In genomic region chr9:6877671-6878161, GRCh38 we compare ENCODE assay signal across 16 cellular contexts.
DNase-seq lines count a peak whose midpoint lies in the region; ATAC-seq and TF ChIP-seq lines count a peak whose summit lies in the region.
"Had no signal": no experiment of that assay in that cellular context is flagged by ENCODE, and none has a peak within 500 bp of the region (broad histone marks: within the 10 kb centered on the region; RNA-seq: fewer than 3 reads in every experiment).

No MANE protein-coding gene starts in this region.

- peak; percentile 50 for DNase-seq in AG08396 (ENCODE audit: low spot score)
- DNase-seq in HAP-1 (ENCODE audit: low spot score in 2 of 2) = peak; percentile 63 to 64
- DNase-seq in astrocyte of the hippocampus (ENCODE audit: low read depth, low spot score) = peak; percentile 41
- DNase-seq in kidney epithelial cell (ENCODE audit: low read depth) = peak; percentile 67
- no peak for DNase-seq in activated CD4-positive, alpha-beta T cell treated with anti-CD3 and anti-CD28 coated beads for 36 hours
- DNase-seq in mucosa of descending colon = no peak
- DNase-seq: activated CD4-positive, CD25-positive, alpha-beta regulatory T cell treated with anti-CD3 and anti-CD28 coated beads, Interleukin-2, amount 50 U/mL, for 72 hours; activated T-cell treated with anti-CD3 and anti-CD28 coated beads, Interleukin-2, amount 50 U/mL, for 1 hour; C1 segment of cervical spinal cord; KBM-7; NCI-H1417; NCI-H510A; psoas muscle; tibial artery had no signal

- H3K4me3 ChIP-seq in HAP-1 (no peak overlapping the region), kidney epithelial cell (ENCODE audit: low read depth, low read length) (no peak overlapping the region), mucosa of descending colon (no peak overlapping the region)
- H3K4me3 ChIP-seq: psoas muscle, tibial artery had no signal

- H3K9me3 Mint-ChIP-seq in activated CD4-positive, alpha-beta T cell treated with anti-CD3 and anti-CD28 coated beads for 36 hours (ENCODE audit: low read depth) = peaks cover 3% of the 10 kb centered on the region

- H3K36me3 Mint-ChIP-seq in activated CD4-positive, alpha-beta T cell treated with anti-CD3 and anti-CD28 coated beads for 36 hours (ENCODE audit: low read depth) = peaks cover 22% of the 10 kb centered on the region

- no peak for ATAC-seq in activated CD4-positive, alpha-beta T cell treated with anti-CD3 and anti-CD28 coated beads for 36 hours
- ATAC-seq in HG02610 (IDR thresholded peaks at IDR 0.05; ENCODE audit: unreplicated experiment) (no peak), GM19351 (IDR thresholded peaks at IDR 0.05; ENCODE audit: unreplicated experiment) (no peak), mucosa of descending colon (no peak)

- no peaks in the 10 kb centered on the region for H3K9me3 ChIP-seq in HAP-1
- H3K9me3 ChIP-seq in mucosa of descending colon = no peaks in the 10 kb centered on the region
- H3K9me3 ChIP-seq: psoas muscle, tibial artery had no signal

- H3K4me1 ChIP-seq in HAP-1 = peaks cover 9% of the 10 kb centered on the region
- H3K4me1 ChIP-seq in mucosa of descending colon (ENCODE audit: low read depth) = no peaks in the 10 kb centered on the region
- H3K4me1 ChIP-seq: psoas muscle, tibial artery had no signal

- H3K27ac Mint-ChIP-seq in activated CD4-positive, alpha-beta T cell treated with anti-CD3 and anti-CD28 coated beads for 36 hours = no peak overlapping the region

- H3K27me3 Mint-ChIP-seq in activated CD4-positive, alpha-beta T cell treated with anti-CD3 and anti-CD28 coated beads for 36 hours = no peaks in the 10 kb centered on the region

- H3K4me1 Mint-ChIP-seq in activated CD4-positive, alpha-beta T cell treated with anti-CD3 and anti-CD28 coated beads for 36 hours = peaks cover 35% of the 10 kb centered on the region

- H3K36me3 ChIP-seq in HAP-1 (replicated peaks) (no peaks in the 10 kb centered on the region), kidney epithelial cell (ENCODE audit: control insufficient read depth, insufficient read depth, low read length) (no peaks in the 10 kb centered on the region), mucosa of descending colon (ENCODE audit: low read depth) (no peaks in the 10 kb centered on the region)
- H3K36me3 ChIP-seq: tibial artery had no signal

- POLR2A ChIA-PET in activated CD4-positive, alpha-beta T cell treated with anti-CD3 and anti-CD28 coated beads for 36 hours (lab: Charles Lee) = no interaction called here

- CTCF ChIA-PET in activated CD4-positive, alpha-beta T cell treated with anti-CD3 and anti-CD28 coated beads for 36 hours (lab: Charles Lee) = interaction anchor here (1.0 kb wide), 1 partner anchor 49 kb away, joined by 3 read pairs; no protein-coding TSS in a partner anchor

- in situ Hi-C loops in HAP-1 (cut with MboI; ENCODE audit: low sequenced_read_pairs) = no loop called here

- H3K4me3 Mint-ChIP-seq in activated CD4-positive, alpha-beta T cell treated with anti-CD3 and anti-CD28 coated beads for 36 hours = no peak overlapping the region

- no peak for TF ChIP-seq CTCF in kidney epithelial cell (IDR thresholded peaks at IDR 0.05; ENCODE audit: insufficient read depth, low read length, poor library complexity, severe bottlenecking)
- TF ChIP-seq CTCF in mucosa of descending colon (IDR thresholded peaks at IDR 0.05) = no peak

- intact Hi-C loops in activated CD4-positive, alpha-beta T cell treated with anti-CD3 and anti-CD28 coated beads for 36 hours (cut with DNase I, micrococcal nuclease) = no loop called here
- intact Hi-C loops in mucosa of descending colon (cut with DNase I, micrococcal nuclease) = no loop called here

- no peaks in the 10 kb centered on the region for H3K27me3 ChIP-seq in HAP-1 (ENCODE audit: low read depth)
- H3K27me3 ChIP-seq in kidney epithelial cell (ENCODE audit: control insufficient read depth, insufficient read depth, low read length) = no peaks in the 10 kb centered on the region
- H3K27me3 ChIP-seq: tibial artery had no signal

Comparison
In these comparisons a context has a peak if more than half of its experiments do, and no peak if none do; other contexts are left out.
1. DNase-seq: peak in AG08396 (single experiment), HAP-1 (2 of 2), astrocyte of the hippocampus (single experiment) and kidney epithelial cell (single experiment); none in activated CD4-positive, alpha-beta T cell treated with anti-CD3 and anti-CD28 coated beads for 36 hours (single experiment) and mucosa of descending colon (0 of 3).